In the genomic region with DNA sequence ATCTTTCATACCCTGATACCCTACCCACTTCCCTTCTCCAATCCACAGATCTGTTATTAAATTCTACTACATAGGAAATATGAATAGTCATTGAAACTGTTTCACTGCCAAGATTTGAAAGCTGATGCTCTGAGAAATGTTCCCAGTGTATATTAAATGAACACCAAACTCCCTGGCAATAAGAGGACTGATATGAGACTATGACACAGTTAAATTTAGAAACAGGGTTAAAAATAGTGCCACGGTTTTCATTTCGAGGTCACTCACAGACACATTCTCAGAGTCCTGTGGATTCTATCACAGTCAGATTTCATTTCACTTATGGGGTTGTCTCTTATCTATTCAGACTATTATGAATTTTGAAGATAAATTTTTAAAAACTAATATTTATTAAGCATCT, we compare ENCODE assay signal across 10 cellular contexts. TPM values are rescaled to one million over a fixed set of nuclear protein-coding genes. Genes with fewer than 3 reads are reported as not detected.
DNase-seq lines count a peak whose midpoint lies in the region; ATAC-seq and TF ChIP-seq lines count a peak whose summit lies in the region.
"Had no signal": no experiment of that assay in that cellular context is flagged by ENCODE, and none has a peak within 500 bp of the region (broad histone marks: within the 10 kb centered on the region; RNA-seq: fewer than 3 reads in every experiment).

No MANE protein-coding gene starts in this region.

- no peak for TF ChIP-seq CTCF in GM10248 (IDR thresholded peaks at IDR 0.05; ENCODE audit: control extremely low read depth, extremely low read depth, low read depth, missing control alignments)

- peak; percentile 51 for ATAC-seq in GM19397 (IDR thresholded peaks at IDR 0.05; ENCODE audit: unreplicated experiment)
- ATAC-seq in HG02885 (IDR thresholded peaks at IDR 0.05; ENCODE audit: poor library complexity, unreplicated experiment), result peak; percentile 84

- POLR2A ChIA-PET in GM10248 (lab: Yijun Ruan, JAX), result no interaction called here

- CTCF ChIA-PET in GM10248 (lab: Yijun Ruan, JAX), result interaction anchor here (0.9 to 1.8 kb wide), 4 partner anchors 12 to 27 kb away, joined by 3 to 5 read pairs (median 4); a partner anchor contains a TSS

- DNase-seq in GM10248 (ENCODE audit: extremely low spot score) (peak; percentile 26), LHCN-M2 (ENCODE audit: low read depth) (peak; percentile 5), ureter (ENCODE audit: low spot score) (no peak), GOT3 (lab: John Stamatoyannopoulos, UW) (no peak), globus pallidus (ENCODE audit: low spot score) (no peak), NCI-H1930 (lab: John Stamatoyannopoulos, UW) (no peak)
- DNase-seq: NK-92 treated with Interleukin-12 subunit alpha and Interleukin-12 subunit beta, amount 100 ng/mL, for 24 hours; stimulated activated CD4-positive, alpha-beta T cell treated with anti-CD3 and anti-CD28 coated beads, Interleukin-4, amount 100 ng/mL, for 4 hours had no signal

RNA-seq across cellular contexts. Expression of a gene that starts 27.2 kb away (rescaled TPM):
- 137 and 145 TPM in 2 replicates for total RNA-seq in LHCN-M2 (2014; rRNA removed)
- polyA plus RNA-seq in LHCN-M2 (2012), result 92.4 TPM
- 28.8 TPM for total RNA-seq in ureter

Comparison
In these comparisons a context has a peak if more than half of its experiments do, and no peak if none do; other contexts are left out.
1. DNase-seq: peak in GM10248 (single experiment) and LHCN-M2 (single experiment); none in ureter (single experiment), GOT3 (single experiment), globus pallidus (single experiment) and NCI-H1930 (0 of 2).